Comparison of ENCODE assay signal across 1 cellular context in the genomic region with DNA sequence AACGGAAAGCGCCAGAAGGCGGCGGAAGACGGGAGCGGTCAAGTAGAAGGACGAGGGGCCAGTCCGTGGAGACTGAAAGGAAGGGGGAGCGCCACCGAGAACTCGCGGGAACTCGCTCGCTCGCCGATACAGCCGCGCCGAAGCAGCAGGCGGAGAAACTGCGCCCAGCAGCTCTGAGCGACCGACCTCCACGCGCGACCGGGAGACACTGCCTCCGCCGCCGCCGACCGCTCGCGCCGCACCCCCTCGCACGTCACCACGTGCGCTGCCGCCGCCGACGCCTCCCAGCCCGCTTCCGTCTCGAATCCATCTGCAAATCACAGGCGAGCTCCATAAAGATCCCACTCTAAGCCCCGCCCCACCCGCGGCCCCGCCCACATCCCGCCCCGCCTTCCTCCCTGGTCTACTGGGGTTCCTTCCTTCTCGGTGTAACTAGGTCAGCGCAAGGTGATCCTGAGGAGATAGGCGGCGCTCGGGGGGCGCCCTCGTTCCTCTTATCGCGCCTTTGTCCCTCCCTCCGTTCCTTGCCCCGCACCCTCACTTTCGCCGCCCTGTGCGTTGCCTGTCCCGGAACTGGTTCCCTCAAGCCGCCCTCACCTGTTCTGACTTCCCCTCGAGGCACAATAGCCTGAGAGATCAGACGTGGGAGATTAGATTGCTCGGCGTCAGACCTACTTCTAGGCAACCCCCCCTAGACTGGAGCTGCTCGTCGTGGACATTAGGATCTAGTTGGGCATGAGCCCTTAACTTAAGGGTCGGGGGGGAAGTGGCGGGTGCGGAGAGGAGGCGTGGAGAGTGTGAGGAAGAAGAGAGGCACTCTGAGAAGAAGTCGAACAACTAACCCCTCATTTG.
TF ChIP-seq lines count a peak whose summit lies in the region.

A gene (minus strand): TSS at position 210 of the 852 bp plus-strand sequence. CDS start 7,750 bp downstream, outside the sequence.

TF ChIP-seq in HepG2, 621 proteins besides CTCF, POLR2A, EP300 and RAD21 (continued from another document and continues in another):
- TF ChIP-seq, protein P1, sequence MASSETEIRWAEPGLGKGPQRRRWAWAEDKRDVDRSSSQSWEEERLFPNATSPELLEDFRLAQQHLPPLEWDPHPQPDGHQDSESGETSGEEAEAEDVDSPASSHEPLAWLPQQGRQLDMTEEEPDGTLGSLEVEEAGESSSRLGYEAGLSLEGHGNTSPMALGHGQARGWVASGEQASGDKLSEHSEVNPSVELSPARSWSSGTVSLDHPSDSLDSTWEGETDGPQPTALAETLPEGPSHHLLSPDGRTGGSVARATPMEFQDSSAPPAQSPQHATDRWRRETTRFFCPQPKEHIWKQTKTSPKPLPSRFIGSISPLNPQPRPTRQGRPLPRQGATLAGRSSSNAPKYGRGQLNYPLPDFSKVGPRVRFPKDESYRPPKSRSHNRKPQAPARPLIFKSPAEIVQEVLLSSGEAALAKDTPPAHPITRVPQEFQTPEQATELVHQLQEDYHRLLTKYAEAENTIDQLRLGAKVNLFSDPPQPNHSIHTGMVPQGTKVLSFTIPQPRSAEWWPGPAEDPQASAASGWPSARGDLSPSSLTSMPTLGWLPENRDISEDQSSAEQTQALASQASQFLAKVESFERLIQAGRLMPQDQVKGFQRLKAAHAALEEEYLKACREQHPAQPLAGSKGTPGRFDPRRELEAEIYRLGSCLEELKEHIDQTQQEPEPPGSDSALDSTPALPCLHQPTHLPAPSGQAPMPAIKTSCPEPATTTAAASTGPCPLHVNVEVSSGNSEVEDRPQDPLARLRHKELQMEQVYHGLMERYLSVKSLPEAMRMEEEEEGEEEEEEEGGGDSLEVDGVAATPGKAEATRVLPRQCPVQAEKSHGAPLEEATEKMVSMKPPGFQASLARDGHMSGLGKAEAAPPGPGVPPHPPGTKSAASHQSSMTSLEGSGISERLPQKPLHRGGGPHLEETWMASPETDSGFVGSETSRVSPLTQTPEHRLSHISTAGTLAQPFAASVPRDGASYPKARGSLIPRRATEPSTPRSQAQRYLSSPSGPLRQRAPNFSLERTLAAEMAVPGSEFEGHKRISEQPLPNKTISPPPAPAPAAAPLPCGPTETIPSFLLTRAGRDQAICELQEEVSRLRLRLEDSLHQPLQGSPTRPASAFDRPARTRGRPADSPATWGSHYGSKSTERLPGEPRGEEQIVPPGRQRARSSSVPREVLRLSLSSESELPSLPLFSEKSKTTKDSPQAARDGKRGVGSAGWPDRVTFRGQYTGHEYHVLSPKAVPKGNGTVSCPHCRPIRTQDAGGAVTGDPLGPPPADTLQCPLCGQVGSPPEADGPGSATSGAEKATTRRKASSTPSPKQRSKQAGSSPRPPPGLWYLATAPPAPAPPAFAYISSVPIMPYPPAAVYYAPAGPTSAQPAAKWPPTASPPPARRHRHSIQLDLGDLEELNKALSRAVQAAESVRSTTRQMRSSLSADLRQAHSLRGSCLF (CRISPR knock-in tag; IDR thresholded peaks at IDR 0.05; ENCODE audit: borderline replicate concordance): no peak
- no peak for TF ChIP-seq HCFC1 (IDR thresholded peaks at IDR 0.05; ENCODE audit: low read depth, low read length)
- TF ChIP-seq ETV6 (CRISPR knock-in tag; conservative IDR thresholded peaks at IDR 0.05): no peak
- TF ChIP-seq HES4 (CRISPR knock-in tag; IDR thresholded peaks at IDR 0.05; ENCODE audit: borderline replicate concordance): 0 out of 2 replicates have a peak, but pooled peaks have one; percentile 48
- peak; percentile 62; the same call in 1 of the 2 replicates for TF ChIP-seq KMT2A (CRISPR knock-in tag; IDR thresholded peaks at IDR 0.05)
- TF ChIP-seq, protein P2, sequence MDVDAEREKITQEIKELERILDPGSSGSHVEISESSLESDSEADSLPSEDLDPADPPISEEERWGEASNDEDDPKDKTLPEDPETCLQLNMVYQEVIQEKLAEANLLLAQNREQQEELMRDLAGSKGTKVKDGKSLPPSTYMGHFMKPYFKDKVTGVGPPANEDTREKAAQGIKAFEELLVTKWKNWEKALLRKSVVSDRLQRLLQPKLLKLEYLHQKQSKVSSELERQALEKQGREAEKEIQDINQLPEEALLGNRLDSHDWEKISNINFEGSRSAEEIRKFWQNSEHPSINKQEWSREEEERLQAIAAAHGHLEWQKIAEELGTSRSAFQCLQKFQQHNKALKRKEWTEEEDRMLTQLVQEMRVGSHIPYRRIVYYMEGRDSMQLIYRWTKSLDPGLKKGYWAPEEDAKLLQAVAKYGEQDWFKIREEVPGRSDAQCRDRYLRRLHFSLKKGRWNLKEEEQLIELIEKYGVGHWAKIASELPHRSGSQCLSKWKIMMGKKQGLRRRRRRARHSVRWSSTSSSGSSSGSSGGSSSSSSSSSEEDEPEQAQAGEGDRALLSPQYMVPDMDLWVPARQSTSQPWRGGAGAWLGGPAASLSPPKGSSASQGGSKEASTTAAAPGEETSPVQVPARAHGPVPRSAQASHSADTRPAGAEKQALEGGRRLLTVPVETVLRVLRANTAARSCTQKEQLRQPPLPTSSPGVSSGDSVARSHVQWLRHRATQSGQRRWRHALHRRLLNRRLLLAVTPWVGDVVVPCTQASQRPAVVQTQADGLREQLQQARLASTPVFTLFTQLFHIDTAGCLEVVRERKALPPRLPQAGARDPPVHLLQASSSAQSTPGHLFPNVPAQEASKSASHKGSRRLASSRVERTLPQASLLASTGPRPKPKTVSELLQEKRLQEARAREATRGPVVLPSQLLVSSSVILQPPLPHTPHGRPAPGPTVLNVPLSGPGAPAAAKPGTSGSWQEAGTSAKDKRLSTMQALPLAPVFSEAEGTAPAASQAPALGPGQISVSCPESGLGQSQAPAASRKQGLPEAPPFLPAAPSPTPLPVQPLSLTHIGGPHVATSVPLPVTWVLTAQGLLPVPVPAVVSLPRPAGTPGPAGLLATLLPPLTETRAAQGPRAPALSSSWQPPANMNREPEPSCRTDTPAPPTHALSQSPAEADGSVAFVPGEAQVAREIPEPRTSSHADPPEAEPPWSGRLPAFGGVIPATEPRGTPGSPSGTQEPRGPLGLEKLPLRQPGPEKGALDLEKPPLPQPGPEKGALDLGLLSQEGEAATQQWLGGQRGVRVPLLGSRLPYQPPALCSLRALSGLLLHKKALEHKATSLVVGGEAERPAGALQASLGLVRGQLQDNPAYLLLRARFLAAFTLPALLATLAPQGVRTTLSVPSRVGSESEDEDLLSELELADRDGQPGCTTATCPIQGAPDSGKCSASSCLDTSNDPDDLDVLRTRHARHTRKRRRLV (CRISPR knock-in tag; IDR thresholded peaks at IDR 0.05): no peak
- TF ChIP-seq ZNF567 (CRISPR knock-in tag; IDR thresholded peaks at IDR 0.05; ENCODE audit: borderline replicate concordance): peak; percentile 92; the same call in 1 of the 2 replicates
- no peak for TF ChIP-seq ZNF10 (CRISPR knock-in tag; IDR thresholded peaks at IDR 0.05; ENCODE audit: borderline replicate concordance, low read depth)
- no peak for TF ChIP-seq ZSCAN29 (CRISPR knock-in tag; conservative IDR thresholded peaks at IDR 0.05)
- TF ChIP-seq ZNF207 (IDR thresholded peaks at IDR 0.05; ENCODE audit: borderline replicate concordance): no peak
- no peak for TF ChIP-seq AHR (CRISPR knock-in tag; IDR thresholded peaks at IDR 0.05)
- peak; percentile 57; the same call in 1 of the 2 replicates for TF ChIP-seq ZNF205 (CRISPR knock-in tag; IDR thresholded peaks at IDR 0.05)
- TF ChIP-seq, protein P3, sequence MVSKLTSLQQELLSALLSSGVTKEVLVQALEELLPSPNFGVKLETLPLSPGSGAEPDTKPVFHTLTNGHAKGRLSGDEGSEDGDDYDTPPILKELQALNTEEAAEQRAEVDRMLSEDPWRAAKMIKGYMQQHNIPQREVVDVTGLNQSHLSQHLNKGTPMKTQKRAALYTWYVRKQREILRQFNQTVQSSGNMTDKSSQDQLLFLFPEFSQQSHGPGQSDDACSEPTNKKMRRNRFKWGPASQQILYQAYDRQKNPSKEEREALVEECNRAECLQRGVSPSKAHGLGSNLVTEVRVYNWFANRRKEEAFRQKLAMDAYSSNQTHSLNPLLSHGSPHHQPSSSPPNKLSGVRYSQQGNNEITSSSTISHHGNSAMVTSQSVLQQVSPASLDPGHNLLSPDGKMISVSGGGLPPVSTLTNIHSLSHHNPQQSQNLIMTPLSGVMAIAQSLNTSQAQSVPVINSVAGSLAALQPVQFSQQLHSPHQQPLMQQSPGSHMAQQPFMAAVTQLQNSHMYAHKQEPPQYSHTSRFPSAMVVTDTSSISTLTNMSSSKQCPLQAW (CRISPR knock-in tag; IDR thresholded peaks at IDR 0.05): peak; percentile 67
- TF ChIP-seq NR2F2 (IDR thresholded peaks at IDR 0.05; ENCODE audit: borderline replicate concordance, low read depth): peak; percentile 10; the same call in 1 of the 2 replicates
- TF ChIP-seq MTF2 (CRISPR knock-in tag; IDR thresholded peaks at IDR 0.05; ENCODE audit: borderline replicate concordance): peak; percentile 28; the same call in 1 of the 2 replicates
- TF ChIP-seq, protein P4, sequence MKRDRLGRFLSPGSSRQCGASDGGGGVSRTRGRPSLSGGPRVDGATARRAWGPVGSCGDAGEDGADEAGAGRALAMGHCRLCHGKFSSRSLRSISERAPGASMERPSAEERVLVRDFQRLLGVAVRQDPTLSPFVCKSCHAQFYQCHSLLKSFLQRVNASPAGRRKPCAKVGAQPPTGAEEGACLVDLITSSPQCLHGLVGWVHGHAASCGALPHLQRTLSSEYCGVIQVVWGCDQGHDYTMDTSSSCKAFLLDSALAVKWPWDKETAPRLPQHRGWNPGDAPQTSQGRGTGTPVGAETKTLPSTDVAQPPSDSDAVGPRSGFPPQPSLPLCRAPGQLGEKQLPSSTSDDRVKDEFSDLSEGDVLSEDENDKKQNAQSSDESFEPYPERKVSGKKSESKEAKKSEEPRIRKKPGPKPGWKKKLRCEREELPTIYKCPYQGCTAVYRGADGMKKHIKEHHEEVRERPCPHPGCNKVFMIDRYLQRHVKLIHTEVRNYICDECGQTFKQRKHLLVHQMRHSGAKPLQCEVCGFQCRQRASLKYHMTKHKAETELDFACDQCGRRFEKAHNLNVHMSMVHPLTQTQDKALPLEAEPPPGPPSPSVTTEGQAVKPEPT (CRISPR knock-in tag; IDR thresholded peaks at IDR 0.05; ENCODE audit: low read depth): no peak
- TF ChIP-seq, protein P5, sequence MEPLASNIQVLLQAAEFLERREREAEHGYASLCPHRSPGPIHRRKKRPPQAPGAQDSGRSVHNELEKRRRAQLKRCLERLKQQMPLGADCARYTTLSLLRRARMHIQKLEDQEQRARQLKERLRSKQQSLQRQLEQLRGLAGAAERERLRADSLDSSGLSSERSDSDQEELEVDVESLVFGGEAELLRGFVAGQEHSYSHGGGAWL (CRISPR knock-in tag; IDR thresholded peaks at IDR 0.05): peak; percentile 81
- no peak for TF ChIP-seq ZFAT (CRISPR knock-in tag; conservative IDR thresholded peaks at IDR 0.05)
- TF ChIP-seq, protein P6, sequence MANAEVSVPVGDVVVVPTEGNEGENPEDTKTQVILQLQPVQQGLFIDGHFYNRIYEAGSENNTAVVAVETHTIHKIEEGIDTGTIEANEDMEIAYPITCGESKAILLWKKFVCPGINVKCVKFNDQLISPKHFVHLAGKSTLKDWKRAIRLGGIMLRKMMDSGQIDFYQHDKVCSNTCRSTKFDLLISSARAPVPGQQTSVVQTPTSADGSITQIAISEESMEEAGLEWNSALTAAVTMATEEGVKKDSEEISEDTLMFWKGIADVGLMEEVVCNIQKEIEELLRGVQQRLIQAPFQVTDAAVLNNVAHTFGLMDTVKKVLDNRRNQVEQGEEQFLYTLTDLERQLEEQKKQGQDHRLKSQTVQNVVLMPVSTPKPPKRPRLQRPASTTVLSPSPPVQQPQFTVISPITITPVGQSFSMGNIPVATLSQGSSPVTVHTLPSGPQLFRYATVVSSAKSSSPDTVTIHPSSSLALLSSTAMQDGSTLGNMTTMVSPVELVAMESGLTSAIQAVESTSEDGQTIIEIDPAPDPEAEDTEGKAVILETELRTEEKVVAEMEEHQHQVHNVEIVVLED (CRISPR knock-in tag; IDR thresholded peaks at IDR 0.05; ENCODE audit: borderline replicate concordance): peak; percentile 89
- TF ChIP-seq ZNF570 (CRISPR knock-in tag; IDR thresholded peaks at IDR 0.05; ENCODE audit: borderline replicate concordance): no peak
- TF ChIP-seq ZNF792 (CRISPR knock-in tag; IDR thresholded peaks at IDR 0.05): peak; percentile 87
- TF ChIP-seq KLF12 (CRISPR knock-in tag; IDR thresholded peaks at IDR 0.05; ENCODE audit: borderline replicate concordance): 0 out of 2 replicates have a peak, but pooled peaks have one; percentile 41
- no peak for TF ChIP-seq ZKSCAN5 (CRISPR knock-in tag; IDR thresholded peaks at IDR 0.05)
- TF ChIP-seq, protein P7, sequence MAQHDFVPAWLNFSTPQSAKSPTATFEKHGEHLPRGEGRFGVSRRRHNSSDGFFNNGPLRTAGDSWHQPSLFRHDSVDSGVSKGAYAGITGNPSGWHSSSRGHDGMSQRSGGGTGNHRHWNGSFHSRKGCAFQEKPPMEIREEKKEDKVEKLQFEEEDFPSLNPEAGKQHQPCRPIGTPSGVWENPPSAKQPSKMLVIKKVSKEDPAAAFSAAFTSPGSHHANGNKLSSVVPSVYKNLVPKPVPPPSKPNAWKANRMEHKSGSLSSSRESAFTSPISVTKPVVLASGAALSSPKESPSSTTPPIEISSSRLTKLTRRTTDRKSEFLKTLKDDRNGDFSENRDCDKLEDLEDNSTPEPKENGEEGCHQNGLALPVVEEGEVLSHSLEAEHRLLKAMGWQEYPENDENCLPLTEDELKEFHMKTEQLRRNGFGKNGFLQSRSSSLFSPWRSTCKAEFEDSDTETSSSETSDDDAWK (CRISPR knock-in tag; IDR thresholded peaks at IDR 0.05): no peak
- peak; percentile 34; the same call in 1 of the 2 replicates for TF ChIP-seq GATAD2A (CRISPR knock-in tag; IDR thresholded peaks at IDR 0.05)
- peak; percentile 81; the same call in 1 of the 2 replicates for TF ChIP-seq ZSCAN31 (CRISPR knock-in tag; IDR thresholded peaks at IDR 0.05; ENCODE audit: low read depth)
- TF ChIP-seq, protein P8, sequence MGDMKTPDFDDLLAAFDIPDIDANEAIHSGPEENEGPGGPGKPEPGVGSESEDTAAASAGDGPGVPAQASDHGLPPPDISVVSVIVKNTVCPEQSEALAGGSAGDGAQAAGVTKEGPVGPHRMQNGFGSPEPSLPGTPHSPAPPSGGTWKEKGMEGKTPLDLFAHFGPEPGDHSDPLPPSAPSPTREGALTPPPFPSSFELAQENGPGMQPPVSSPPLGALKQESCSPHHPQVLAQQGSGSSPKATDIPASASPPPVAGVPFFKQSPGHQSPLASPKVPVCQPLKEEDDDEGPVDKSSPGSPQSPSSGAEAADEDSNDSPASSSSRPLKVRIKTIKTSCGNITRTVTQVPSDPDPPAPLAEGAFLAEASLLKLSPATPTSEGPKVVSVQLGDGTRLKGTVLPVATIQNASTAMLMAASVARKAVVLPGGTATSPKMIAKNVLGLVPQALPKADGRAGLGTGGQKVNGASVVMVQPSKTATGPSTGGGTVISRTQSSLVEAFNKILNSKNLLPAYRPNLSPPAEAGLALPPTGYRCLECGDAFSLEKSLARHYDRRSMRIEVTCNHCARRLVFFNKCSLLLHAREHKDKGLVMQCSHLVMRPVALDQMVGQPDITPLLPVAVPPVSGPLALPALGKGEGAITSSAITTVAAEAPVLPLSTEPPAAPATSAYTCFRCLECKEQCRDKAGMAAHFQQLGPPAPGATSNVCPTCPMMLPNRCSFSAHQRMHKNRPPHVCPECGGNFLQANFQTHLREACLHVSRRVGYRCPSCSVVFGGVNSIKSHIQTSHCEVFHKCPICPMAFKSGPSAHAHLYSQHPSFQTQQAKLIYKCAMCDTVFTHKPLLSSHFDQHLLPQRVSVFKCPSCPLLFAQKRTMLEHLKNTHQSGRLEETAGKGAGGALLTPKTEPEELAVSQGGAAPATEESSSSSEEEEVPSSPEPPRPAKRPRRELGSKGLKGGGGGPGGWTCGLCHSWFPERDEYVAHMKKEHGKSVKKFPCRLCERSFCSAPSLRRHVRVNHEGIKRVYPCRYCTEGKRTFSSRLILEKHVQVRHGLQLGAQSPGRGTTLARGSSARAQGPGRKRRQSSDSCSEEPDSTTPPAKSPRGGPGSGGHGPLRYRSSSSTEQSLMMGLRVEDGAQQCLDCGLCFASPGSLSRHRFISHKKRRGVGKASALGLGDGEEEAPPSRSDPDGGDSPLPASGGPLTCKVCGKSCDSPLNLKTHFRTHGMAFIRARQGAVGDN (CRISPR knock-in tag; IDR thresholded peaks at IDR 0.05): peak; percentile 90
- TF ChIP-seq KAT7 (CRISPR knock-in tag; IDR thresholded peaks at IDR 0.05; ENCODE audit: borderline replicate concordance): peak; percentile 91; the same call in 1 of the 2 replicates
- TF ChIP-seq ZNF446 (CRISPR knock-in tag; IDR thresholded peaks at IDR 0.05): peak; percentile 49; the same call in 1 of the 2 replicates
- no peak for TF ChIP-seq ZNF143 (CRISPR knock-in tag; IDR thresholded peaks at IDR 0.05)
